ENCODE assay signal across 27 cellular contexts in the genomic region with DNA sequence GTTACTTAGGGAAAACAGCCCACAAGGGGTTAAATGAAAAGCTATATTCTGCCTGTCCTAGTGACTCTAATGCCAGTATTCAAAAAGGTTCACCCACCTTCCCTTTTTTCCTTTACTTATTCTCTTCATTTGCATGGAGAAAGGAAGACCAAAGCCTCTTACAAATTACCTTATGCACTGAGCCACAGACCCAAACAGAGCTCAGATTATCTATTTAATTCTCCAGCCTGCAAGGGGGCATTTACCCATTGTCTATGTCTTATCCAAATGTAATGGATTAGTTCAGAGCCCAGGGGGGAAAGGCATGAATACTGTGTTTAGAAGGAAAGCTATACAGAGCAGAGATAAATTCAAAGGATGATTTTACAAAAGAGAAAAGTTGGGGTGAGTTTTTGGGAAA.
"Had no signal": no experiment of that assay in that cellular context is flagged by ENCODE, and none has a peak within 500 bp of the region (broad histone marks: within the 10 kb centered on the region; RNA-seq: fewer than 3 reads in every experiment).

No MANE protein-coding gene starts in this region.

- H3K27ac Mint-ChIP-seq: activated naive CD8-positive, alpha-beta T cell treated with anti-CD3 and anti-CD28 coated beads for 36 hours; activated T-cell treated with anti-CD3 and anti-CD28 coated beads, Interleukin-2, amount 50 U/mL, for 72 hours; naive B cell; nephron progenitor cell; stimulated activated memory B cell treated with anti-CD40 and anti-IgM and Interleukin-4, amounts not matched to agents 10 μg/mL and 1 μg/mL and 100 μg/mL, for 72 hours; stimulated activated naive CD8-positive, alpha-beta T cell treated with anti-CD3 and anti-CD28 coated beads, Interleukin-15, amount 100 ng/mL, for 72 hours had no signal

- ATAC-seq: activated T-cell treated with anti-CD3 and anti-CD28 coated beads, Interleukin-2, amount 50 U/mL, for 72 hours; body of pancreas; left cardiac atrium; left ventricle myocardium superior; pancreas; stimulated activated memory B cell treated with anti-CD40 and anti-IgM and Interleukin-4, amounts not matched to agents 10 μg/mL and 1 μg/mL and 100 μg/mL, for 72 hours; stimulated activated naive CD8-positive, alpha-beta T cell treated with anti-CD3 and anti-CD28 coated beads, Interleukin-15, amount 100 ng/mL, for 72 hours had no signal

- H3K4me1 ChIP-seq: adrenal gland, body of pancreas, pancreas, prostate gland, sigmoid colon, upper lobe of left lung had no signal

- DNase-seq: activated CD4-positive, alpha-beta T cell treated with anti-CD3 and anti-CD28 coated beads for 4 hours; activated CD4-positive, alpha-beta T cell treated with anti-CD3 and anti-CD28 coated beads, Interleukin-2, amount 50 U/mL, for 4 hours; activated naive CD4-positive, alpha-beta T cell; activated naive CD8-positive, alpha-beta T cell treated with anti-CD3 and anti-CD28 coated beads for 36 hours; activated T-cell treated with anti-CD3 and anti-CD28 coated beads for 4 hours; activated T-cell treated with anti-CD3 and anti-CD28 coated beads, Interleukin-2, amount 50 U/mL, for 72 hours; adrenal gland; aorta; body of pancreas; dermis blood vessel endothelial cell; effector CD8-positive, alpha-beta T cell; glutamatergic neuron; left cardiac atrium; left ventricle myocardium superior; naive B cell; nephron progenitor cell; pancreas; sigmoid colon; small intestine; stimulated activated CD4-positive, alpha-beta T cell treated with anti-CD3 and anti-CD28 coated beads, Interleukin-4, amount 100 ng/mL, for 24 hours; stimulated activated naive CD8-positive, alpha-beta T cell treated with anti-CD3 and anti-CD28 coated beads, Interleukin-15, amount 100 ng/mL, for 72 hours; substantia nigra; thyroid gland; upper lobe of left lung had no signal

- H3K27me3 ChIP-seq: adrenal gland, body of pancreas, pancreas, sigmoid colon, thyroid gland, upper lobe of left lung, vagina had no signal

- H3K36me3 ChIP-seq: adrenal gland, pancreas, prostate gland, sigmoid colon, thyroid gland, upper lobe of left lung, vagina had no signal

- H3K9me3 ChIP-seq: adrenal gland, body of pancreas, pancreas, prostate gland, sigmoid colon, thyroid gland, upper lobe of left lung, vagina had no signal

- H3K4me1 Mint-ChIP-seq: activated naive CD8-positive, alpha-beta T cell treated with anti-CD3 and anti-CD28 coated beads for 36 hours; naive B cell; stimulated activated naive CD8-positive, alpha-beta T cell treated with anti-CD3 and anti-CD28 coated beads, Interleukin-15, amount 100 ng/mL, for 72 hours had no signal

- H3K27me3 Mint-ChIP-seq: activated naive CD8-positive, alpha-beta T cell treated with anti-CD3 and anti-CD28 coated beads for 36 hours; naive B cell; stimulated activated memory B cell treated with anti-CD40 and anti-IgM and Interleukin-4, amounts not matched to agents 10 μg/mL and 1 μg/mL and 100 μg/mL, for 72 hours; stimulated activated naive CD8-positive, alpha-beta T cell treated with anti-CD3 and anti-CD28 coated beads, Interleukin-15, amount 100 ng/mL, for 72 hours had no signal

- H3K4me3 Mint-ChIP-seq: activated naive CD8-positive, alpha-beta T cell treated with anti-CD3 and anti-CD28 coated beads for 36 hours; activated T-cell treated with anti-CD3 and anti-CD28 coated beads, Interleukin-2, amount 50 U/mL, for 72 hours; naive B cell; nephron progenitor cell; stimulated activated memory B cell treated with anti-CD40 and anti-IgM and Interleukin-4, amounts not matched to agents 10 μg/mL and 1 μg/mL and 100 μg/mL, for 72 hours; stimulated activated naive CD8-positive, alpha-beta T cell treated with anti-CD3 and anti-CD28 coated beads, Interleukin-15, amount 100 ng/mL, for 72 hours had no signal

- H3K27ac ChIP-seq: adrenal gland, body of pancreas, pancreas, prostate gland, sigmoid colon, thyroid gland, upper lobe of left lung, vagina had no signal

- H3K9me3 Mint-ChIP-seq: activated naive CD8-positive, alpha-beta T cell treated with anti-CD3 and anti-CD28 coated beads for 36 hours; activated T-cell treated with anti-CD3 and anti-CD28 coated beads, Interleukin-2, amount 50 U/mL, for 72 hours; naive B cell; nephron progenitor cell; stimulated activated memory B cell treated with anti-CD40 and anti-IgM and Interleukin-4, amounts not matched to agents 10 μg/mL and 1 μg/mL and 100 μg/mL, for 72 hours; stimulated activated naive CD8-positive, alpha-beta T cell treated with anti-CD3 and anti-CD28 coated beads, Interleukin-15, amount 100 ng/mL, for 72 hours had no signal

- H3K36me3 Mint-ChIP-seq: activated naive CD8-positive, alpha-beta T cell treated with anti-CD3 and anti-CD28 coated beads for 36 hours; naive B cell; stimulated activated memory B cell treated with anti-CD40 and anti-IgM and Interleukin-4, amounts not matched to agents 10 μg/mL and 1 μg/mL and 100 μg/mL, for 72 hours had no signal

- H3K4me3 ChIP-seq: adrenal gland, body of pancreas, pancreas, prostate gland, sigmoid colon, thyroid gland, upper lobe of left lung, vagina had no signal
